Comparison of ENCODE assay signal across 1 cellular context in genomic region chr16:2047330-2048115, GRCh38.
A peak's percentile ranks its signal among the peaks of the same experiment; 100 is the strongest.
TF ChIP-seq lines count a peak whose summit lies in the region.

Gene NTHL1 (minus strand): TSS chr16:2047834. CDS start chr16:2047823, 11 bp downstream.
Gene TSC2 (plus strand): TSS chr16:2047985. CDS start chr16:2048616, 631 bp downstream.

TF ChIP-seq in GM12878, 131 proteins besides CTCF, POLR2A, EP300 and RAD21 (continued from another document and continues in another):
- TF ChIP-seq ELK1 (IDR thresholded peaks at IDR 0.05; ENCODE audit: low read depth, low read length): peak; percentile 94
- peak; percentile 14 to 40; a peak in 1 of 4 replicates for TF ChIP-seq SRF (IDR thresholded peaks at IDR 0.05; ENCODE audit: low read depth in 2 of 2, low read length in 2 of 2)
- TF ChIP-seq MEF2B (IDR thresholded peaks at IDR 0.05; ENCODE audit: partially characterized antibody, poor library complexity, severe bottlenecking): no peak
- TF ChIP-seq NR2F1 (conservative IDR thresholded peaks at IDR 0.05): peak; percentile 83
- no peak for TF ChIP-seq RCOR1 (conservative IDR thresholded peaks at IDR 0.05; ENCODE audit: low read depth, low read length)
- 0 out of 2 replicates have a peak, but pooled peaks have one; percentile 60 for TF ChIP-seq POLR2AphosphoS2 (IDR thresholded peaks at IDR 0.05; ENCODE audit: low read depth, low read length)
- TF ChIP-seq BMI1 (IDR thresholded peaks at IDR 0.05; ENCODE audit: borderline replicate concordance): no peak
- peak; percentile 65; the same call in 1 of the 2 replicates for TF ChIP-seq ZNF207 (IDR thresholded peaks at IDR 0.05; ENCODE audit: borderline replicate concordance)
- peak; percentile 90 for TF ChIP-seq BACH1 (IDR thresholded peaks at IDR 0.05; ENCODE audit: borderline replicate concordance)
- TF ChIP-seq TCF3 (IDR thresholded peaks at IDR 0.05; ENCODE audit: borderline replicate concordance, insufficient read depth, low read depth, low read length): no peak
- TF ChIP-seq TCF7 (IDR thresholded peaks at IDR 0.05; ENCODE audit: borderline replicate concordance): no peak
- TF ChIP-seq PAX5 (IDR thresholded peaks at IDR 0.05; ENCODE audit: borderline replicate concordance, low read depth, low read length): peak; percentile 51; the same call in 1 of the 2 replicates
- no peak for TF ChIP-seq YBX1 (IDR thresholded peaks at IDR 0.05)
- no peak for TF ChIP-seq NBN (IDR thresholded peaks at IDR 0.05)
- TF ChIP-seq BCLAF1 (IDR thresholded peaks at IDR 0.05): peak; percentile 45; the same call in 1 of the 2 replicates
- peak; percentile 98 for TF ChIP-seq ATF3 (IDR thresholded peaks at IDR 0.05; ENCODE audit: borderline replicate concordance, extremely low read depth, low read depth, low read length)
- no peak for TF ChIP-seq ZZZ3 (IDR thresholded peaks at IDR 0.05; ENCODE audit: control insufficient read depth, insufficient read length, low read depth)
- peak; percentile 84 for TF ChIP-seq CHD2 (IDR thresholded peaks at IDR 0.05; ENCODE audit: borderline replicate concordance, low read depth, low read length)
- peak; percentile 67; the same call in 1 of the 2 replicates for TF ChIP-seq ZNF687 (IDR thresholded peaks at IDR 0.05)
- TF ChIP-seq POLR2AphosphoS5 (IDR thresholded peaks at IDR 0.05; ENCODE audit: low read length): no peak
- 0 out of 2 replicates have a peak, but pooled peaks have one; percentile 21 for TF ChIP-seq NRF1 (conservative IDR thresholded peaks at IDR 0.05; ENCODE audit: low read depth, low read length)
- no peak for TF ChIP-seq IRF3 (IDR thresholded peaks at IDR 0.05)
- no peak for TF ChIP-seq SUPT20H (IDR thresholded peaks at IDR 0.05; ENCODE audit: borderline replicate concordance, control insufficient read depth, low read depth, low read length)
- peak; percentile 96 for TF ChIP-seq CREM (IDR thresholded peaks at IDR 0.05; ENCODE audit: low read depth)
- TF ChIP-seq CREB1 (IDR thresholded peaks at IDR 0.05; ENCODE audit: low read depth): peak; percentile 89
- TF ChIP-seq MTA3 (IDR thresholded peaks at IDR 0.05; ENCODE audit: borderline replicate concordance, low read length): no peak
- peak; percentile 97 for TF ChIP-seq YY1 (IDR thresholded peaks at IDR 0.05; ENCODE audit: low read depth, low read length)
- TF ChIP-seq BHLHE40 (IDR thresholded peaks at IDR 0.05; ENCODE audit: borderline replicate concordance in 1 of 2, low read depth in 2 of 2, low read length in 1 of 2): peak; percentile 83 to 94
- peak; percentile 73; the same call in 1 of the 2 replicates for TF ChIP-seq STAT1 (conservative IDR thresholded peaks at IDR 0.05)
- TF ChIP-seq, protein P1, sequence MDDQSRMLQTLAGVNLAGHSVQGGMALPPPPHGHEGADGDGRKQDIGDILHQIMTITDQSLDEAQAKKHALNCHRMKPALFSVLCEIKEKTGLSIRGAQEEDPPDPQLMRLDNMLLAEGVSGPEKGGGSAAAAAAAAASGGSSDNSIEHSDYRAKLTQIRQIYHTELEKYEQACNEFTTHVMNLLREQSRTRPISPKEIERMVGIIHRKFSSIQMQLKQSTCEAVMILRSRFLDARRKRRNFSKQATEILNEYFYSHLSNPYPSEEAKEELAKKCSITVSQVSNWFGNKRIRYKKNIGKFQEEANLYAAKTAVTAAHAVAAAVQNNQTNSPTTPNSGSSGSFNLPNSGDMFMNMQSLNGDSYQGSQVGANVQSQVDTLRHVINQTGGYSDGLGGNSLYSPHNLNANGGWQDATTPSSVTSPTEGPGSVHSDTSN (IDR thresholded peaks at IDR 0.05; ENCODE audit: insufficient replicate concordance, low read depth, low read length): no peak
- TF ChIP-seq RB1 (IDR thresholded peaks at IDR 0.05; ENCODE audit: borderline replicate concordance): peak; percentile 67; the same call in 1 of the 2 replicates
- no peak for TF ChIP-seq CUX1 (IDR thresholded peaks at IDR 0.05; ENCODE audit: insufficient replicate concordance, low read depth, low read length)
- no peak for TF ChIP-seq SUZ12 (IDR thresholded peaks at IDR 0.05; ENCODE audit: unreplicated experiment)
- peak; percentile 39; the same call in 1 of the 2 replicates for TF ChIP-seq TBL1XR1 (IDR thresholded peaks at IDR 0.05; ENCODE audit: low read depth, low read length)
- 0 out of 2 replicates have a peak, but pooled peaks have one; percentile 23 for TF ChIP-seq ZNF217 (IDR thresholded peaks at IDR 0.05)
- TF ChIP-seq NFXL1 (IDR thresholded peaks at IDR 0.05; ENCODE audit: borderline replicate concordance): 0 out of 2 replicates have a peak, but pooled peaks have one; percentile 59
- peak; percentile 98 for TF ChIP-seq RAD51 (IDR thresholded peaks at IDR 0.05)
- TF ChIP-seq FOS (IDR thresholded peaks at IDR 0.05; ENCODE audit: borderline replicate concordance, extremely low read depth, insufficient read length): no peak
- no peak for TF ChIP-seq EED (IDR thresholded peaks at IDR 0.05; ENCODE audit: low read depth)
- no peak for TF ChIP-seq HDAC2 (IDR thresholded peaks at IDR 0.05)
- TF ChIP-seq, protein P2, sequence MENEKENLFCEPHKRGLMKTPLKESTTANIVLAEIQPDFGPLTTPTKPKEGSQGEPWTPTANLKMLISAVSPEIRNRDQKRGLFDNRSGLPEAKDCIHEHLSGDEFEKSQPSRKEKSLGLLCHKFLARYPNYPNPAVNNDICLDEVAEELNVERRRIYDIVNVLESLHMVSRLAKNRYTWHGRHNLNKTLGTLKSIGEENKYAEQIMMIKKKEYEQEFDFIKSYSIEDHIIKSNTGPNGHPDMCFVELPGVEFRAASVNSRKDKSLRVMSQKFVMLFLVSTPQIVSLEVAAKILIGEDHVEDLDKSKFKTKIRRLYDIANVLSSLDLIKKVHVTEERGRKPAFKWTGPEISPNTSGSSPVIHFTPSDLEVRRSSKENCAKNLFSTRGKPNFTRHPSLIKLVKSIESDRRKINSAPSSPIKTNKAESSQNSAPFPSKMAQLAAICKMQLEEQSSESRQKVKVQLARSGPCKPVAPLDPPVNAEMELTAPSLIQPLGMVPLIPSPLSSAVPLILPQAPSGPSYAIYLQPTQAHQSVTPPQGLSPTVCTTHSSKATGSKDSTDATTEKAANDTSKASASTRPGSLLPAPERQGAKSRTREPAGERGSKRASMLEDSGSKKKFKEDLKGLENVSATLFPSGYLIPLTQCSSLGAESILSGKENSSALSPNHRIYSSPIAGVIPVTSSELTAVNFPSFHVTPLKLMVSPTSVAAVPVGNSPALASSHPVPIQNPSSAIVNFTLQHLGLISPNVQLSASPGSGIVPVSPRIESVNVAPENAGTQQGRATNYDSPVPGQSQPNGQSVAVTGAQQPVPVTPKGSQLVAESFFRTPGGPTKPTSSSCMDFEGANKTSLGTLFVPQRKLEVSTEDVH (IDR thresholded peaks at IDR 0.05; ENCODE audit: low read depth, partially characterized antibody): no peak
- TF ChIP-seq NR2C1 (IDR thresholded peaks at IDR 0.05): peak; percentile 89
